9 cellular contexts compared by ENCODE assay signal in the genomic region with DNA sequence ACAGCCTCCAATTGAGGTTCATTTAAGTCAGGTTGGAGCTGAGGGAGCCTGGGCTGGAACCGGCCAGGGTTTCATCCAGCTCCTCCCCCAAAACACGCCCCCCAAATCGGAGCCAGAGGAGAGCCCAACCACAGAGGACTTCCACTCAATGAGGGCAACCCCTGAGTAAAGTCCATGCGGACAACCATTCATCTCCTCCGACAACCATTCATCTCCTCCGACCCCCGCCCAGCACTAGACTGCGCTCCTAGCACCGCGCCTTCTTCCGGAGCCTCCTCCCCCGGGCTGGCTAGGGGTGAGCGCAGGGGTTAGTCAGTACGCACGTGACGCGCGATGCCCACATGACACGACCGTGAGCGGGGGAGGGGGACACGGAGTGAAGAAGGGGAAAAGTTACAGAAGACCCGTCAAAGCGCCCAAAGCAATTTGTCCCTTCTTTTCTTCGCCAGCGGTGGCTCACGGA. TPM values are rescaled to one million over a fixed set of nuclear protein-coding genes. Genes with fewer than 3 reads are reported as not detected.
A peak's percentile ranks its signal among the peaks of the same experiment; 100 is the strongest.
DNase-seq lines count a peak whose midpoint lies in the region; ATAC-seq and TF ChIP-seq lines count a peak whose summit lies in the region.
"Had no signal": no experiment of that assay in that cellular context is flagged by ENCODE, and none has a peak within 500 bp of the region (broad histone marks: within the 10 kb centered on the region; RNA-seq: fewer than 3 reads in every experiment).

No MANE protein-coding gene starts in this region.

- POLR2A ChIA-PET in activated CD4-positive, alpha-beta T cell treated with anti-CD3 and anti-CD28 coated beads for 36 hours (lab: Charles Lee), result no interaction called here
- POLR2A ChIA-PET in PC-3 (lab: Charles Lee; ENCODE audit: unreplicated experiment), result interaction anchor here (0.5 kb wide), 1 partner anchor 19 kb away, joined by 4 read pairs; no protein-coding TSS in a partner anchor

- H3K27ac Mint-ChIP-seq in activated CD4-positive, alpha-beta T cell treated with anti-CD3 and anti-CD28 coated beads for 36 hours, result no peak overlapping the region

- peaks cover 20% of the 10 kb centered on the region; the same call in 1 of the 2 replicates for H3K27me3 ChIP-seq in PC-3 (ENCODE audit: low read length)
- H3K27me3 ChIP-seq in duodenal mucosa (ENCODE audit: control insufficient read depth in 1 of 2, insufficient read depth in 2 of 2, low read length in 2 of 2), result peaks cover 15 to 21% of the 10 kb centered on the region in 2 donors
- H3K27me3 ChIP-seq in layer of hippocampus (ENCODE audit: control insufficient read depth, insufficient read depth, low read length), result no peaks in the 10 kb centered on the region
- H3K27me3 ChIP-seq in spleen (replicated peaks in 1 of 7), result peaks cover 0 to 45% (median 10%) of the 10 kb centered on the region in 7 donors

- no peaks in the 10 kb centered on the region for H3F3A ChIP-seq in PC-3 (ENCODE audit: low read length, unreplicated experiment)

- peaks cover 45% of the 10 kb centered on the region for H3K27me3 Mint-ChIP-seq in activated CD4-positive, alpha-beta T cell treated with anti-CD3 and anti-CD28 coated beads for 36 hours

- CTCF ChIA-PET in activated CD4-positive, alpha-beta T cell treated with anti-CD3 and anti-CD28 coated beads for 36 hours (lab: Charles Lee), result interaction anchor here (0.8 kb wide), 1 partner anchor 47 kb away, joined by 3 read pairs; no protein-coding TSS in a partner anchor
- CTCF ChIA-PET in PC-3 (lab: Charles Lee), result no interaction called here

- no peaks in the 10 kb centered on the region for H3K79me2 ChIP-seq in PC-3 (ENCODE audit: low read length)

- peak; percentile 26 for ATAC-seq in activated CD4-positive, alpha-beta T cell treated with anti-CD3 and anti-CD28 coated beads for 36 hours
- ATAC-seq in PC-3 (peak; percentile 42; the same call in 1 of the 2 replicates), HG02588 (IDR thresholded peaks at IDR 0.05; ENCODE audit: unreplicated experiment) (no peak), HG02610 (IDR thresholded peaks at IDR 0.05; ENCODE audit: unreplicated experiment) (no peak)

- no peak for TF ChIP-seq POLR2A in spleen (IDR thresholded peaks at IDR 0.05)

- H4K20me1 ChIP-seq in PC-3 (ENCODE audit: low read length), result no peaks in the 10 kb centered on the region

- H3K4me1 ChIP-seq in PC-3 (ENCODE audit: insufficient read depth, low read length) (no peaks in the 10 kb centered on the region), duodenal mucosa (ENCODE audit: control insufficient read depth in 1 of 2, insufficient read depth in 2 of 2, low read length in 2 of 2) (no peaks in the 10 kb centered on the region), spleen (peaks cover 0 to 43% (median 16%) of the 10 kb centered on the region in 6 donors)

- no peaks in the 10 kb centered on the region for H3K36me3 ChIP-seq in PC-3 (ENCODE audit: low read depth, low read length)
- H3K36me3 ChIP-seq in duodenal mucosa (ENCODE audit: control insufficient read depth in 1 of 2, insufficient read depth in 2 of 2, low read length in 2 of 2), result no peaks in the 10 kb centered on the region
- no peaks in the 10 kb centered on the region for H3K36me3 ChIP-seq in spleen

- H3K4me2 ChIP-seq in PC-3 (ENCODE audit: low read length), result peak overlapping the region; percentile 68

- no peak overlapping the region for H3K27ac ChIP-seq in PC-3 (ENCODE audit: low read length)
- peak overlapping the region; percentile 46 for H3K27ac ChIP-seq in duodenal mucosa (ENCODE audit: low read depth, low read length)
- H3K27ac ChIP-seq in layer of hippocampus (ENCODE audit: low read depth, low read length), result peak overlapping the region; percentile 95
- H3K27ac ChIP-seq in spleen, result peak overlapping the region; percentile 82 to 96 (median 92)

- peak overlapping the region; percentile 55; the same call in 1 of the 2 replicates for H2AFZ ChIP-seq in PC-3 (ENCODE audit: low read length)

- H3K9me3 Mint-ChIP-seq in activated CD4-positive, alpha-beta T cell treated with anti-CD3 and anti-CD28 coated beads for 36 hours (ENCODE audit: low read depth), result no peaks in the 10 kb centered on the region

- 1 to 5% (median 3%) methylated on average over 24 to 27 of the region's 27 CpGs for WGBS in spleen, 5 donors

- intact Hi-C loops in activated CD4-positive, alpha-beta T cell treated with anti-CD3 and anti-CD28 coated beads for 36 hours (cut with DNase I, micrococcal nuclease), result no loop called here
- intact Hi-C loops in PC-3 (cut with micrococcal nuclease) (no loop called here), spleen (cut with DNase I; ENCODE audit: low total_unique reads) (no loop called here)

- H3K4me3 Mint-ChIP-seq in activated CD4-positive, alpha-beta T cell treated with anti-CD3 and anti-CD28 coated beads for 36 hours, result no peak overlapping the region

- peak; percentile 38 for DNase-seq in activated CD4-positive, alpha-beta T cell treated with anti-CD3 and anti-CD28 coated beads for 36 hours
- no peak for DNase-seq in activated CD4-positive, alpha-beta T cell treated with anti-CD3 and anti-CD28 coated beads, Interleukin-2, amount 50 U/mL, for 4 hours
- DNase-seq in PC-3, result no peak
- DNase-seq in spleen, result peak; percentile 88
- DNase-seq: DND-41 had no signal

- no TSS peak for BruUV-seq in PC-3 (replicated peaks; lab: Mats Ljungman, UMichigan)

- TF ChIP-seq CTCF in PC-3 (conservative IDR thresholded peaks at IDR 0.05; ENCODE audit: low read depth, low read length), result no peak
- no peak for TF ChIP-seq CTCF in spleen (IDR thresholded peaks at IDR 0.05 in 8 of 11, conservative IDR thresholded peaks at IDR 0.05 in 3 of 11)

- H3K9ac ChIP-seq in PC-3 (ENCODE audit: low read length) (no peak overlapping the region), duodenal mucosa (ENCODE audit: low read depth in 1 of 2, low read length in 2 of 2) (peak overlapping the region; percentile 32 to 49)

- peak overlapping the region; percentile 43 for H3K4me3 ChIP-seq in PC-3 (ENCODE audit: low read length)
- H3K4me3 ChIP-seq in duodenal mucosa (ENCODE audit: low read depth in 1 of 2, low read length in 2 of 2), result peak overlapping the region; percentile 63 to 65
- peak overlapping the region; percentile 45 to 72 (median 49) for H3K4me3 ChIP-seq in spleen

- no peaks in the 10 kb centered on the region for H3K9me2 ChIP-seq in PC-3 (replicated peaks; ENCODE audit: low read length)

- H3K9me3 ChIP-seq in PC-3 (ENCODE audit: low read length) (no peaks in the 10 kb centered on the region), duodenal mucosa (ENCODE audit: control insufficient read depth in 1 of 2, low read length in 2 of 2) (no peaks in the 10 kb centered on the region), spleen (no peaks in the 10 kb centered on the region)

- no peaks in the 10 kb centered on the region for H3K36me3 Mint-ChIP-seq in activated CD4-positive, alpha-beta T cell treated with anti-CD3 and anti-CD28 coated beads for 36 hours (ENCODE audit: low read depth)

- peaks cover 5% of the 10 kb centered on the region for H3K4me1 Mint-ChIP-seq in activated CD4-positive, alpha-beta T cell treated with anti-CD3 and anti-CD28 coated beads for 36 hours

RNA-seq across cellular contexts. Expression of a gene that starts 1.4 kb away (rescaled TPM):
- under 1 TPM; 0.05 to 0.12 TPM for total RNA-seq in activated CD4-positive, alpha-beta T cell treated with anti-CD3 and anti-CD28 coated beads for 36 hours
- 0.06 TPM in 1 of 2 replicates, not detected in the other for total RNA-seq in PC-3 (2014; rRNA removed)
- 10 to 100 TPM in 5 of 7 donors, 1 to 10 TPM in 2; 4.4 to 18.1 (median 14.0) TPM for total RNA-seq in spleen
- 1 to 10 TPM in 1 of 3 donors, under 1 TPM in 2; 0.74 to 1.4 (median 0.77) TPM for polyA plus RNA-seq in spleen

Comparison
In these comparisons a context has a peak if more than half of its experiments do, and no peak if none do; other contexts are left out.
1. DNase-seq: peak in activated CD4-positive, alpha-beta T cell treated with anti-CD3 and anti-CD28 coated beads for 36 hours (single experiment) and spleen (single experiment); none in activated CD4-positive, alpha-beta T cell treated with anti-CD3 and anti-CD28 coated beads, Interleukin-2, amount 50 U/mL, for 4 hours (0 of 2) and PC-3 (single experiment).
2. ATAC-seq: peak in activated CD4-positive, alpha-beta T cell treated with anti-CD3 and anti-CD28 coated beads for 36 hours (single experiment) and PC-3 (single experiment); none in HG02588 (single experiment) and HG02610 (single experiment).
3. Peak in every context shown above with its lines, with median percentiles within 50 percentile points of each other: H3K4me3 ChIP-seq.